ENCODE assay signal across 15 cellular contexts in genomic region chr2:190217616-190218015, GRCh38.
A peak's percentile ranks its signal among the peaks of the same experiment; 100 is the strongest.
DNase-seq lines count a peak whose midpoint lies in the region; ATAC-seq and TF ChIP-seq lines count a peak whose summit lies in the region.
"Had no signal": no experiment of that assay in that cellular context is flagged by ENCODE, and none has a peak within 500 bp of the region (broad histone marks: within the 10 kb centered on the region; RNA-seq: fewer than 3 reads in every experiment).

No MANE protein-coding gene starts in this region.

- no peaks in the 10 kb centered on the region for H4K20me1 ChIP-seq in H9 (ENCODE audit: control insufficient read depth, insufficient read depth, insufficient read length)
- peaks cover 14% of the 10 kb centered on the region for H4K20me1 ChIP-seq in neural progenitor cell (ENCODE audit: low read depth)
- H4K20me1 ChIP-seq: BLaER1 had no signal

- TF ChIP-seq CTCF in H9 (conservative IDR thresholded peaks at IDR 0.05), result no peak
- TF ChIP-seq CTCF in nephron progenitor cell (IDR thresholded peaks at IDR 0.05), result no peak
- no peak for TF ChIP-seq CTCF in neural progenitor cell (IDR thresholded peaks at IDR 0.05)
- TF ChIP-seq CTCF in GM10248 (IDR thresholded peaks at IDR 0.05; ENCODE audit: control extremely low read depth, extremely low read depth, low read depth, missing control alignments), result no peak

- no peaks in the 10 kb centered on the region for H3K79me2 ChIP-seq in H9 (ENCODE audit: insufficient read depth, low read length)
- H3K79me2 ChIP-seq in neural progenitor cell (ENCODE audit: low read depth), result no peaks in the 10 kb centered on the region

- H3K9me3 ChIP-seq in H9 (ENCODE audit: control insufficient read depth, low read depth, low read length) (no peaks in the 10 kb centered on the region), neural progenitor cell (ENCODE audit: low read depth) (no peaks in the 10 kb centered on the region)
- H3K9me3 ChIP-seq: BE2C, BLaER1 had no signal

- no peak overlapping the region for H3K56ac ChIP-seq in H9 (ENCODE audit: insufficient read length, low read depth, low read length)

- H3K27ac ChIP-seq in H9 (ENCODE audit: insufficient read length, low read depth, low read length) (no peak overlapping the region), neural progenitor cell (peak overlapping the region; percentile 96)
- H3K27ac ChIP-seq: 22Rv1, BLaER1 had no signal

- no peak overlapping the region for H4K91ac ChIP-seq in H9 (ENCODE audit: insufficient read length, low read depth, low read length)

- H2BK20ac ChIP-seq in H9 (ENCODE audit: low read depth, low read length, poor library complexity, severe bottlenecking), result no peak overlapping the region

- no peak overlapping the region for H3T11ph ChIP-seq in H9 (ENCODE audit: low read length)

- no peak overlapping the region for H4K8ac ChIP-seq in H9 (replicated peaks; ENCODE audit: insufficient read length, low read depth, low read length)

- peaks cover 46% of the 10 kb centered on the region for H3F3A ChIP-seq in neural progenitor cell (ENCODE audit: low read depth)

- peaks cover 2% of the 10 kb centered on the region for H3K36me3 ChIP-seq in neural progenitor cell
- H3K36me3 ChIP-seq: BE2C had no signal

- H3K4me3 Mint-ChIP-seq in H9 (no peak overlapping the region), nephron progenitor cell (no peak overlapping the region), neural progenitor cell (no peak overlapping the region)
- H3K4me3 Mint-ChIP-seq: CD14-positive monocyte; CD4-positive, alpha-beta memory T cell; CD4-positive, CD25-positive, alpha-beta regulatory T cell; CD8-positive, alpha-beta memory T cell had no signal

- WGBS in H9 (ENCODE audit: extremely low coverage, insufficient read length, low lambda C conversion rate), result no CpG with 5 or more reads among the region's 7 CpGs

- H3K4me3 ChIP-seq in neural progenitor cell, result no peak overlapping the region
- H3K4me3 ChIP-seq: BLaER1 had no signal

- H3K27ac Mint-ChIP-seq in H9 (peak overlapping the region in 1 of 3 experiments; percentile 39; a peak in 1 of 7 replicates), nephron progenitor cell (peak overlapping the region; percentile 70), neural progenitor cell (no peak overlapping the region)
- H3K27ac Mint-ChIP-seq: CD4-positive, alpha-beta memory T cell; CD4-positive, CD25-positive, alpha-beta regulatory T cell; CD8-positive, alpha-beta memory T cell had no signal

- no peak overlapping the region for H4K5ac ChIP-seq in H9 (ENCODE audit: insufficient read length, low read depth, low read length)

- CTCF ChIA-PET in GM10248 (lab: Yijun Ruan, JAX), result interaction anchor here (1.3 to 1.8 kb wide), 3 partner anchors 19 to 216 kb away, joined by 3 to 8 read pairs (median 5); a partner anchor contains a TSS

- no peak overlapping the region for H2BK15ac ChIP-seq in H9 (ENCODE audit: low read depth, low read length)

- H3K4me2 ChIP-seq in H9 (ENCODE audit: insufficient read depth, insufficient read length, low read length) (no peak overlapping the region), neural progenitor cell (peak overlapping the region; percentile 70)

- no peak overlapping the region for H2BK5ac ChIP-seq in H9 (ENCODE audit: insufficient read length, low read length)

- H2AK5ac ChIP-seq in H9 (ENCODE audit: insufficient read length, low read length), result no peak overlapping the region

- no peak overlapping the region for H3K9ac ChIP-seq in H9 (ENCODE audit: extremely low read depth, insufficient read length, low read length)
- H3K9ac ChIP-seq in neural progenitor cell, result no peak overlapping the region
- H3K9ac ChIP-seq: BLaER1 had no signal

- H3K9me3 Mint-ChIP-seq in H9 (peaks cover 0 to under 1% of the 10 kb centered on the region in 2 experiments; a peak in 1 of 5 replicates), nephron progenitor cell (peaks cover 7% of the 10 kb centered on the region), neural progenitor cell (no peaks in the 10 kb centered on the region)
- H3K9me3 Mint-ChIP-seq: CD14-positive monocyte; CD4-positive, CD25-positive, alpha-beta regulatory T cell; CD8-positive, alpha-beta memory T cell had no signal

- H2BK12ac ChIP-seq in H9 (ENCODE audit: insufficient read length, low read depth, low read length), result peak overlapping the region; percentile 50

- DNase-seq in H9 (no peak), nephron progenitor cell (no peak), neural progenitor cell (ENCODE audit: low spot score) (peak; percentile 68), GM10248 (ENCODE audit: extremely low spot score) (no peak), left lobe of liver (ENCODE audit: low spot score) (no peak), 8988T (no peak)
- DNase-seq: ACHN; CD4-positive, alpha-beta memory T cell; CD4-positive, CD25-positive, alpha-beta regulatory T cell; CD8-positive, alpha-beta memory T cell; GDM1 had no signal

- H3K14ac ChIP-seq in H9 (ENCODE audit: insufficient read depth, low read length), result no peak overlapping the region

- H3K23me2 ChIP-seq in H9 (ENCODE audit: insufficient read length, low read depth, low read length, poor library complexity, severe bottlenecking), result no peaks in the 10 kb centered on the region

- no peaks in the 10 kb centered on the region for H3K27me3 ChIP-seq in H9 (ENCODE audit: insufficient read depth, low read length)
- H3K27me3 ChIP-seq in neural progenitor cell, result no peaks in the 10 kb centered on the region
- H3K27me3 ChIP-seq: BE2C, BLaER1 had no signal

- H3K4me1 ChIP-seq in H9 (ENCODE audit: insufficient read depth, low read length) (peaks cover 6% of the 10 kb centered on the region; the same call in 1 of the 2 replicates), neural progenitor cell (peaks cover 63% of the 10 kb centered on the region)
- H3K4me1 ChIP-seq: BE2C had no signal

- H3K4ac ChIP-seq in H9 (ENCODE audit: low read depth, low read length), result no peak overlapping the region

- H2AFZ ChIP-seq in H9 (ENCODE audit: low read length), result no peak overlapping the region
- no peak overlapping the region for H2AFZ ChIP-seq in neural progenitor cell (replicated peaks)

- no peak overlapping the region for H3K18ac ChIP-seq in H9 (ENCODE audit: insufficient read length, low read depth, low read length)

- H3K4me1 Mint-ChIP-seq in H9, result peaks cover 34 to 37% of the 10 kb centered on the region in 2 experiments
- H3K4me1 Mint-ChIP-seq in nephron progenitor cell, result peaks cover 64% of the 10 kb centered on the region
- H3K4me1 Mint-ChIP-seq in neural progenitor cell, result peaks cover 36% of the 10 kb centered on the region

- no peak overlapping the region for H3K23ac ChIP-seq in H9 (ENCODE audit: insufficient read length, low read depth, low read length)

- no peaks in the 10 kb centered on the region for H3K27me3 Mint-ChIP-seq in H9 (ENCODE audit: low read depth)
- peaks cover 5% of the 10 kb centered on the region for H3K27me3 Mint-ChIP-seq in nephron progenitor cell (ENCODE audit: low read depth, poor library complexity)
- H3K27me3 Mint-ChIP-seq in neural progenitor cell (ENCODE audit: insufficient read depth, low read depth), result peaks cover 2% of the 10 kb centered on the region
- H3K27me3 Mint-ChIP-seq: CD4-positive, alpha-beta memory T cell; CD4-positive, CD25-positive, alpha-beta regulatory T cell; CD8-positive, alpha-beta memory T cell had no signal

- H3K36me3 Mint-ChIP-seq in H9 (ENCODE audit: insufficient read depth in 1 of 3, low read depth in 3 of 3) (peaks cover 5 to 10% (median 7%) of the 10 kb centered on the region in 3 experiments; a peak in 5 of 7 replicates), nephron progenitor cell (ENCODE audit: low read depth) (peaks cover 30% of the 10 kb centered on the region), neural progenitor cell (peaks cover 15% of the 10 kb centered on the region)

- H3K79me1 ChIP-seq in H9 (ENCODE audit: insufficient read depth, low read depth, low read length, poor library complexity, severe bottlenecking), result no peaks in the 10 kb centered on the region

- POLR2A ChIA-PET in GM10248 (lab: Yijun Ruan, JAX), result no interaction called here

- ATAC-seq in left lobe of liver, result no peak

- no peak overlapping the region for H2BK120ac ChIP-seq in H9 (ENCODE audit: low read depth, low read length, poor library complexity, severe bottlenecking)
